ENCODE assay signal across 9 cellular contexts in genomic region chr17:72602517-72603345, GRCh38.
DNase-seq lines count a peak whose midpoint lies in the region; ATAC-seq and TF ChIP-seq lines count a peak whose summit lies in the region.
"Had no signal": no experiment of that assay in that cellular context is flagged by ENCODE, and none has a peak within 500 bp of the region (broad histone marks: within the 10 kb centered on the region; RNA-seq: fewer than 3 reads in every experiment).

No MANE protein-coding gene starts in this region.

- H3K79me2 ChIP-seq in OCI-LY7 (ENCODE audit: insufficient read depth, low read depth, low read length), result no peaks in the 10 kb centered on the region

- no peak overlapping the region for H3K4me3 Mint-ChIP-seq in stimulated activated naive B cell treated with anti-CD40 and anti-IgM and Interleukin-4, amounts not matched to agents 10 μg/mL and 1 μg/mL and 100 μg/mL, for 72 hours
- H3K4me3 Mint-ChIP-seq in activated CD4-positive, alpha-beta memory T cell treated with anti-CD3 and anti-CD28 coated beads for 36 hours, result no peak overlapping the region
- H3K4me3 Mint-ChIP-seq: CD8-positive, alpha-beta memory T cell had no signal

- no peak for ATAC-seq in Right ventricle myocardium inferior
- ATAC-seq in stimulated activated naive B cell treated with anti-CD40 and anti-IgM and Interleukin-4, amounts not matched to agents 10 μg/mL and 1 μg/mL and 100 μg/mL, for 72 hours (replicated peaks), result no peak

- H3K27ac Mint-ChIP-seq in stimulated activated naive B cell treated with anti-CD40 and anti-IgM and Interleukin-4, amounts not matched to agents 10 μg/mL and 1 μg/mL and 100 μg/mL, for 72 hours, result no peak overlapping the region
- H3K27ac Mint-ChIP-seq in activated CD4-positive, alpha-beta memory T cell treated with anti-CD3 and anti-CD28 coated beads for 36 hours, result no peak overlapping the region
- H3K27ac Mint-ChIP-seq: CD8-positive, alpha-beta memory T cell had no signal

- BruUV-seq in OCI-LY7 (replicated peaks; lab: Mats Ljungman, UMichigan), result no TSS peak

- H3K27ac ChIP-seq in cardiac muscle cell, result no peak overlapping the region
- H3K27ac ChIP-seq in OCI-LY7 (ENCODE audit: low read depth, low read length, poor library complexity, severe bottlenecking), result no peak overlapping the region

- H3K4me1 ChIP-seq in cardiac muscle cell (ENCODE audit: low read depth), result no peaks in the 10 kb centered on the region
- peaks cover 9% of the 10 kb centered on the region for H3K4me1 ChIP-seq in OCI-LY7 (ENCODE audit: insufficient read depth, low read length, poor library complexity, severe bottlenecking)

- TF ChIP-seq CTCF in cardiac muscle cell (IDR thresholded peaks at IDR 0.05; ENCODE audit: low read depth, low read length) (peak; percentile 41), OCI-LY7 (conservative IDR thresholded peaks at IDR 0.05; ENCODE audit: low read length) (no peak), fibroblast of pulmonary artery (IDR thresholded peaks at IDR 0.05; ENCODE audit: low read length, missing control alignments) (peak; percentile 29)

- H3K27me3 ChIP-seq in cardiac muscle cell, result no peaks in the 10 kb centered on the region

- no peak overlapping the region for H3K4me3 ChIP-seq in cardiac muscle cell
- no peak overlapping the region for H3K4me3 ChIP-seq in OCI-LY7 (ENCODE audit: low read depth, low read length, poor library complexity, severe bottlenecking)
- H3K4me3 ChIP-seq in fibroblast of pulmonary artery (replicated peaks; ENCODE audit: low read depth, low read length), result no peak overlapping the region

- H3K27me3 Mint-ChIP-seq in stimulated activated naive B cell treated with anti-CD40 and anti-IgM and Interleukin-4, amounts not matched to agents 10 μg/mL and 1 μg/mL and 100 μg/mL, for 72 hours, result peaks cover 23 to 36% of the 10 kb centered on the region in 2 donors
- peaks cover 23% of the 10 kb centered on the region for H3K27me3 Mint-ChIP-seq in activated CD4-positive, alpha-beta memory T cell treated with anti-CD3 and anti-CD28 coated beads for 36 hours

- peak overlapping the region; percentile 3; the same call in 1 of the 2 replicates for H2AFZ ChIP-seq in OCI-LY7 (ENCODE audit: low read length)

- H3K9me3 ChIP-seq in cardiac muscle cell (ENCODE audit: low read depth) (no peaks in the 10 kb centered on the region), OCI-LY7 (ENCODE audit: low read length) (peaks cover 3% of the 10 kb centered on the region; the same call in 1 of the 2 replicates)

- CTCF ChIA-PET in OCI-LY7 (lab: Charles Lee; ENCODE audit: unreplicated experiment), result no interaction called here
- CTCF ChIA-PET in activated CD4-positive, alpha-beta memory T cell treated with anti-CD3 and anti-CD28 coated beads for 36 hours (lab: Charles Lee), result interaction anchor here (1.0 kb wide), 1 partner anchor 122 kb away, joined by 3 read pairs; no protein-coding TSS in a partner anchor

- peak overlapping the region; percentile 20 for H3K4me2 ChIP-seq in OCI-LY7 (ENCODE audit: low read length)

- H3K36me3 Mint-ChIP-seq in stimulated activated naive B cell treated with anti-CD40 and anti-IgM and Interleukin-4, amounts not matched to agents 10 μg/mL and 1 μg/mL and 100 μg/mL, for 72 hours, result peaks cover 0 to 4% of the 10 kb centered on the region in 2 donors
- H3K36me3 Mint-ChIP-seq in activated CD4-positive, alpha-beta memory T cell treated with anti-CD3 and anti-CD28 coated beads for 36 hours, result peaks cover 2% of the 10 kb centered on the region

- intact Hi-C loops in Right ventricle myocardium inferior (cut with DNase I), result no loop called here
- intact Hi-C loops in OCI-LY7 (cut with micrococcal nuclease; ENCODE audit: unreplicated experiment), result no loop called here
- intact Hi-C loops in activated CD4-positive, alpha-beta memory T cell treated with anti-CD3 and anti-CD28 coated beads for 36 hours (cut with micrococcal nuclease), result no loop called here

- POLR2A ChIA-PET in OCI-LY7 (lab: Charles Lee), result no interaction called here
- POLR2A ChIA-PET in activated CD4-positive, alpha-beta memory T cell treated with anti-CD3 and anti-CD28 coated beads for 36 hours (lab: Charles Lee), result no interaction called here

- DNase-seq in cardiac muscle cell (ENCODE audit: low read depth in 1 of 2, low spot score in 1 of 2) (peak in 1 of 2 donors; percentile 58), Right ventricle myocardium inferior (ENCODE audit: missing footprints) (no peak), OCI-LY7 (ENCODE audit: low spot score) (peak; percentile 19), fibroblast of pulmonary artery (ENCODE audit: low read depth) (peak; percentile 45), NCI-H1417 treated with DMSO at 0.1 percent for 48 hours (lab: John Stamatoyannopoulos, UW) (no peak), NCI-H2107 treated with DMSO at 0.1 percent for 48 hours (lab: John Stamatoyannopoulos, UW; ENCODE audit: unreplicated experiment) (no peak)
- DNase-seq in stimulated activated naive B cell treated with anti-CD40 and anti-IgM and Interleukin-4, amounts not matched to agents 10 μg/mL and 1 μg/mL and 100 μg/mL, for 72 hours, result no peak
- no peak for DNase-seq in activated CD4-positive, alpha-beta memory T cell treated with anti-CD3 and anti-CD28 coated beads for 36 hours
- DNase-seq: CD8-positive, alpha-beta memory T cell had no signal

- peaks cover 3 to 6% of the 10 kb centered on the region in 2 donors for H3K4me1 Mint-ChIP-seq in stimulated activated naive B cell treated with anti-CD40 and anti-IgM and Interleukin-4, amounts not matched to agents 10 μg/mL and 1 μg/mL and 100 μg/mL, for 72 hours
- H3K4me1 Mint-ChIP-seq in activated CD4-positive, alpha-beta memory T cell treated with anti-CD3 and anti-CD28 coated beads for 36 hours (ENCODE audit: low read depth), result no peaks in the 10 kb centered on the region
- H3K4me1 Mint-ChIP-seq: CD8-positive, alpha-beta memory T cell had no signal

- no peaks in the 10 kb centered on the region for H3K9me2 ChIP-seq in OCI-LY7 (ENCODE audit: insufficient read depth, low read length)

- H3K9me3 Mint-ChIP-seq in stimulated activated naive B cell treated with anti-CD40 and anti-IgM and Interleukin-4, amounts not matched to agents 10 μg/mL and 1 μg/mL and 100 μg/mL, for 72 hours, result peaks cover 3 to 6% of the 10 kb centered on the region in 2 donors
- H3K9me3 Mint-ChIP-seq in activated CD4-positive, alpha-beta memory T cell treated with anti-CD3 and anti-CD28 coated beads for 36 hours, result peaks cover 9% of the 10 kb centered on the region

- no peaks in the 10 kb centered on the region for H4K20me1 ChIP-seq in OCI-LY7 (ENCODE audit: insufficient read depth, low read length)

- H3K36me3 ChIP-seq in cardiac muscle cell (no peaks in the 10 kb centered on the region), OCI-LY7 (ENCODE audit: insufficient read depth, low read length) (no peaks in the 10 kb centered on the region)

Comparison
In these comparisons a context has a peak if more than half of its experiments do, and no peak if none do; other contexts are left out.
1. DNase-seq: peak in OCI-LY7 (single experiment) and fibroblast of pulmonary artery (single experiment); none in Right ventricle myocardium inferior (single experiment), NCI-H1417 treated with DMSO at 0.1 percent for 48 hours (single experiment), stimulated activated naive B cell treated with anti-CD40 and anti-IgM and Interleukin-4, amounts not matched to agents 10 μg/mL and 1 μg/mL and 100 μg/mL, for 72 hours (single experiment), activated CD4-positive, alpha-beta memory T cell treated with anti-CD3 and anti-CD28 coated beads for 36 hours (single experiment) and NCI-H2107 treated with DMSO at 0.1 percent for 48 hours (single experiment).